ENCODE assay signal across 1 cellular context in the genomic region with DNA sequence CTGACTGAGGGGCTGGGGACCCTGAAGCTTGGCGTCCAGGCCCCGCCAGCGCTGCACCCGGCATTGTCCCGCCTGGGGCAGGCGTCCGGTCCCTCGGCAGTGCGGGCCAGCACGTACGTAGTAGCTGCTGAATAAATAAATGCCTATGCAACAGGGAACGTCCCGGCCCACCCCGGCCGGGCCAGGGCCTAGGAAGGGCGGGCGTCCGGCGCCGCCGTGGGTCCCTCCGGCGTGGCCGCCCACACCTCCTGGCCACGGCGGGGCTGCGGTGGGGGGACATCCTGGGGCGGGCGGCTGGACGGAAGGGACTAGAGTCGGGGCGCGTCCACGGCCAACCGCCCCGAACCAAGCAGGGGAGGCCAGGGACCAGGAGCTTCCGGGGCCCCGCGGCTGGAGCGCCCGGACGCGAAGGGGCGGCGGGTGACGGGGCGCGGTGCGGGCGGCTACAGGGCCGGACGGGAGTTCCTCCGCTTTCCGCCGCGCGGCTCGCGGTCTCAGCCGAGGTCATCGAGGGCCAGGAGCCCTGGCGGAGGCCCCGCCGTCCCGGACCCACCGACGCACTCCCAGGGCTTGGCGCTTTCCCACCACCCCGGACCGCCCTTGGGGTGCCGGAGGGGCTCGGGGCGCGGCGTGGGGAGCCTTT.
TF ChIP-seq lines count a peak whose summit lies in the region.

No MANE protein-coding gene starts in this region.

TF ChIP-seq in HepG2, 621 proteins besides CTCF, POLR2A, EP300 and RAD21 (continued from another document and continues in another):
- TF ChIP-seq, protein P1, sequence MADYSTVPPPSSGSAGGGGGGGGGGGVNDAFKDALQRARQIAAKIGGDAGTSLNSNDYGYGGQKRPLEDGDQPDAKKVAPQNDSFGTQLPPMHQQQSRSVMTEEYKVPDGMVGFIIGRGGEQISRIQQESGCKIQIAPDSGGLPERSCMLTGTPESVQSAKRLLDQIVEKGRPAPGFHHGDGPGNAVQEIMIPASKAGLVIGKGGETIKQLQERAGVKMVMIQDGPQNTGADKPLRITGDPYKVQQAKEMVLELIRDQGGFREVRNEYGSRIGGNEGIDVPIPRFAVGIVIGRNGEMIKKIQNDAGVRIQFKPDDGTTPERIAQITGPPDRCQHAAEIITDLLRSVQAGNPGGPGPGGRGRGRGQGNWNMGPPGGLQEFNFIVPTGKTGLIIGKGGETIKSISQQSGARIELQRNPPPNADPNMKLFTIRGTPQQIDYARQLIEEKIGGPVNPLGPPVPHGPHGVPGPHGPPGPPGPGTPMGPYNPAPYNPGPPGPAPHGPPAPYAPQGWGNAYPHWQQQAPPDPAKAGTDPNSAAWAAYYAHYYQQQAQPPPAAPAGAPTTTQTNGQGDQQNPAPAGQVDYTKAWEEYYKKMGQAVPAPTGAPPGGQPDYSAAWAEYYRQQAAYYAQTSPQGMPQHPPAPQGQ (CRISPR knock-in tag; IDR thresholded peaks at IDR 0.05; ENCODE audit: borderline replicate concordance) = no peak
- TF ChIP-seq, protein P2, sequence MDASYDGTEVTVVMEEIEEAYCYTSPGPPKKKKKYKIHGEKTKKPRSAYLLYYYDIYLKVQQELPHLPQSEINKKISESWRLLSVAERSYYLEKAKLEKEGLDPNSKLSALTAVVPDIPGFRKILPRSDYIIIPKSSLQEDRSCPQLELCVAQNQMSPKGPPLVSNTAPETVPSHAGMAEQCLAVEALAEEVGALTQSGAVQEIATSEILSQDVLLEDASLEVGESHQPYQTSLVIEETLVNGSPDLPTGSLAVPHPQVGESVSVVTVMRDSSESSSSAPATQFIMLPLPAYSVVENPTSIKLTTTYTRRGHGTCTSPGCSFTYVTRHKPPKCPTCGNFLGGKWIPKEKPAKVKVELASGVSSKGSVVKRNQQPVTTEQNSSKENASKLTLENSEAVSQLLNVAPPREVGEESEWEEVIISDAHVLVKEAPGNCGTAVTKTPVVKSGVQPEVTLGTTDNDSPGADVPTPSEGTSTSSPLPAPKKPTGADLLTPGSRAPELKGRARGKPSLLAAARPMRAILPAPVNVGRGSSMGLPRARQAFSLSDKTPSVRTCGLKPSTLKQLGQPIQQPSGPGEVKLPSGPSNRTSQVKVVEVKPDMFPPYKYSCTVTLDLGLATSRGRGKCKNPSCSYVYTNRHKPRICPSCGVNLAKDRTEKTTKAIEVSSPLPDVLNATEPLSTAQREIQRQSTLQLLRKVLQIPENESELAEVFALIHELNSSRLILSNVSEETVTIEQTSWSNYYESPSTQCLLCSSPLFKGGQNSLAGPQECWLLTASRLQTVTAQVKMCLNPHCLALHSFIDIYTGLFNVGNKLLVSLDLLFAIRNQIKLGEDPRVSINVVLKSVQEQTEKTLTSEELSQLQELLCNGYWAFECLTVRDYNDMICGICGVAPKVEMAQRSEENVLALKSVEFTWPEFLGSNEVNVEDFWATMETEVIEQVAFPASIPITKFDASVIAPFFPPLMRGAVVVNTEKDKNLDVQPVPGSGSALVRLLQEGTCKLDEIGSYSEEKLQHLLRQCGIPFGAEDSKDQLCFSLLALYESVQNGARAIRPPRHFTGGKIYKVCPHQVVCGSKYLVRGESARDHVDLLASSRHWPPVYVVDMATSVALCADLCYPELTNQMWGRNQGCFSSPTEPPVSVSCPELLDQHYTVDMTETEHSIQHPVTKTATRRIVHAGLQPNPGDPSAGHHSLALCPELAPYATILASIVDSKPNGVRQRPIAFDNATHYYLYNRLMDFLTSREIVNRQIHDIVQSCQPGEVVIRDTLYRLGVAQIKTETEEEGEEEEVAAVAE (CRISPR knock-in tag; IDR thresholded peaks at IDR 0.05; ENCODE audit: borderline replicate concordance) = 0 out of 2 replicates have a peak, but pooled peaks have one; percentile 11
- TF ChIP-seq ZNF468 (CRISPR knock-in tag; IDR thresholded peaks at IDR 0.05) (no peak), HNRNPH1 (optimal IDR thresholded peaks at IDR 0.05; ENCODE audit: low read depth, low read length) (no peak), KLF16 (CRISPR knock-in tag; IDR thresholded peaks at IDR 0.05) (peak in 1 of 2 experiments; percentile 49; a peak in 1 of 4 replicates), PRMT3 (CRISPR knock-in tag; IDR thresholded peaks at IDR 0.05; ENCODE audit: borderline replicate concordance, low read depth) (no peak), ZNF564 (CRISPR knock-in tag; IDR thresholded peaks at IDR 0.05) (0 out of 2 replicates have a peak, but pooled peaks have one; percentile 17), CREB1 (IDR thresholded peaks at IDR 0.05) (no peak), CREB1 (CRISPR knock-in tag; IDR thresholded peaks at IDR 0.05) (no peak), NCOA1 (CRISPR knock-in tag; IDR thresholded peaks at IDR 0.05) (peak; percentile 17; the same call in 1 of the 2 replicates), MYNN (CRISPR knock-in tag; IDR thresholded peaks at IDR 0.05; ENCODE audit: low read depth) (0 out of 2 replicates have a peak, but pooled peaks have one; percentile 39), SAFB2 (CRISPR knock-in tag; IDR thresholded peaks at IDR 0.05; ENCODE audit: borderline replicate concordance, low read depth) (peak; percentile 66; the same call in 1 of the 2 replicates), IKZF4 (CRISPR knock-in tag; IDR thresholded peaks at IDR 0.05; ENCODE audit: borderline replicate concordance, low read depth, not compliant biosample characterization) (no peak), MATR3 (CRISPR knock-in tag; IDR thresholded peaks at IDR 0.05) (no peak), AGO2 (optimal IDR thresholded peaks at IDR 0.05; ENCODE audit: low read depth, low read length) (peak; percentile 71), KLF12 (CRISPR knock-in tag; IDR thresholded peaks at IDR 0.05; ENCODE audit: borderline replicate concordance) (no peak; the same call in 1 of the 2 replicates), TCF7L2 (IDR thresholded peaks at IDR 0.05; ENCODE audit: low read depth, low read length) (no peak), ZNF235 (CRISPR knock-in tag; IDR thresholded peaks at IDR 0.05; ENCODE audit: borderline replicate concordance) (no peak), NAIF1 (CRISPR knock-in tag; IDR thresholded peaks at IDR 0.05; ENCODE audit: borderline replicate concordance) (0 out of 2 replicates have a peak, but pooled peaks have one; percentile 17), ZBTB7B (CRISPR knock-in tag; IDR thresholded peaks at IDR 0.05) (peak; percentile 63), SALL2 (CRISPR knock-in tag; IDR thresholded peaks at IDR 0.05) (no peak), MTA1 (CRISPR knock-in tag; IDR thresholded peaks at IDR 0.05; ENCODE audit: borderline replicate concordance) (0 out of 2 replicates have a peak, but pooled peaks have one; percentile 10)
- TF ChIP-seq, protein P3, sequence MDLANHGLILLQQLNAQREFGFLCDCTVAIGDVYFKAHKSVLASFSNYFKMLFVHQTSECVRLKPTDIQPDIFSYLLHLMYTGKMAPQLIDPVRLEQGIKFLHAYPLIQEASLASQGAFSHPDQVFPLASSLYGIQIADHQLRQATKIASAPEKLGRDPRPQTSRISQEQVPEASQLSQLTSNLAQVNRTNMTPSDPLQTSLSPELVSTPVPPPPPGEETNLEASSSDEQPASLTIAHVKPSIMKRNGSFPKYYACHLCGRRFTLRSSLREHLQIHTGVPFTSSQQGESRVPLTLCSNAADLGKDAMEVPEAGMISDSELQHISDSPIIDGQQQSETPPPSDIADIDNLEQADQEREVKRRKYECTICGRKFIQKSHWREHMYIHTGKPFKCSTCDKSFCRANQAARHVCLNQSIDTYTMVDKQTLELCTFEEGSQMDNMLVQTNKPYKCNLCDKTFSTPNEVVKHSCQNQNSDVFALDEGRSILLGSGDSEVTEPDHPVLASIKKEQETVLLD (CRISPR knock-in tag; IDR thresholded peaks at IDR 0.05; ENCODE audit: low read depth) = no peak
- TF ChIP-seq, protein P4, sequence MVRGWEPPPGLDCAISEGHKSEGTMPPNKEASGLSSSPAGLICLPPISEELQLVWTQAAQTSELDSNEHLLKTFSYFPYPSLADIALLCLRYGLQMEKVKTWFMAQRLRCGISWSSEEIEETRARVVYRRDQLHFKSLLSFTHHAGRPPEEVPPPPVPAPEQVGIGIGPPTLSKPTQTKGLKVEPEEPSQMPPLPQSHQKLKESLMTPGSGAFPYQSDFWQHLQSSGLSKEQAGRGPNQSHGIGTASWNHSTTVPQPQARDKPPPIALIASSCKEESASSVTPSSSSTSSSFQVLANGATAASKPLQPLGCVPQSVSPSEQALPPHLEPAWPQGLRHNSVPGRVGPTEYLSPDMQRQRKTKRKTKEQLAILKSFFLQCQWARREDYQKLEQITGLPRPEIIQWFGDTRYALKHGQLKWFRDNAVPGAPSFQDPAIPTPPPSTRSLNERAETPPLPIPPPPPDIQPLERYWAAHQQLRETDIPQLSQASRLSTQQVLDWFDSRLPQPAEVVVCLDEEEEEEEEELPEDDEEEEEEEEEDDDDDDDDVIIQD (CRISPR knock-in tag; IDR thresholded peaks at IDR 0.05; ENCODE audit: low read depth) = 0 out of 2 replicates have a peak, but pooled peaks have one; percentile 4
- TF ChIP-seq, protein P5, sequence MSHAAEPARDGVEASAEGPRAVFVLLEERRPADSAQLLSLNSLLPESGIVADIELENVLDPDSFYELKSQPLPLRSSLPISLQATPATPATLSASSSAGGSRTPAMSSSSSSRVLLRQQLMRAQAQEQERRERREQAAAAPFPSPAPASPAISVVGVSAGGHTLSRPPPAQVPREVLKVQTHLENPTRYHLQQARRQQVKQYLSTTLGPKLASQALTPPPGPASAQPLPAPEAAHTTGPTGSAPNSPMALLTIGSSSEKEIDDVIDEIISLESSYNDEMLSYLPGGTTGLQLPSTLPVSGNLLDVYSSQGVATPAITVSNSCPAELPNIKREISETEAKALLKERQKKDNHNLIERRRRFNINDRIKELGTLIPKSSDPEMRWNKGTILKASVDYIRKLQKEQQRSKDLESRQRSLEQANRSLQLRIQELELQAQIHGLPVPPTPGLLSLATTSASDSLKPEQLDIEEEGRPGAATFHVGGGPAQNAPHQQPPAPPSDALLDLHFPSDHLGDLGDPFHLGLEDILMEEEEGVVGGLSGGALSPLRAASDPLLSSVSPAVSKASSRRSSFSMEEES (CRISPR knock-in tag; IDR thresholded peaks at IDR 0.05) = peak; percentile 32; the same call in 1 of the 2 replicates
- TF ChIP-seq, protein P6, sequence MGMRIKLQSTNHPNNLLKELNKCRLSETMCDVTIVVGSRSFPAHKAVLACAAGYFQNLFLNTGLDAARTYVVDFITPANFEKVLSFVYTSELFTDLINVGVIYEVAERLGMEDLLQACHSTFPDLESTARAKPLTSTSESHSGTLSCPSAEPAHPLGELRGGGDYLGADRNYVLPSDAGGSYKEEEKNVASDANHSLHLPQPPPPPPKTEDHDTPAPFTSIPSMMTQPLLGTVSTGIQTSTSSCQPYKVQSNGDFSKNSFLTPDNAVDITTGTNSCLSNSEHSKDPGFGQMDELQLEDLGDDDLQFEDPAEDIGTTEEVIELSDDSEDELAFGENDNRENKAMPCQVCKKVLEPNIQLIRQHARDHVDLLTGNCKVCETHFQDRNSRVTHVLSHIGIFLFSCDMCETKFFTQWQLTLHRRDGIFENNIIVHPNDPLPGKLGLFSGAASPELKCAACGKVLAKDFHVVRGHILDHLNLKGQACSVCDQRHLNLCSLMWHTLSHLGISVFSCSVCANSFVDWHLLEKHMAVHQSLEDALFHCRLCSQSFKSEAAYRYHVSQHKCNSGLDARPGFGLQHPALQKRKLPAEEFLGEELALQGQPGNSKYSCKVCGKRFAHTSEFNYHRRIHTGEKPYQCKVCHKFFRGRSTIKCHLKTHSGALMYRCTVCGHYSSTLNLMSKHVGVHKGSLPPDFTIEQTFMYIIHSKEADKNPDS (CRISPR knock-in tag; IDR thresholded peaks at IDR 0.05) = no peak
- TF ChIP-seq, protein P7, sequence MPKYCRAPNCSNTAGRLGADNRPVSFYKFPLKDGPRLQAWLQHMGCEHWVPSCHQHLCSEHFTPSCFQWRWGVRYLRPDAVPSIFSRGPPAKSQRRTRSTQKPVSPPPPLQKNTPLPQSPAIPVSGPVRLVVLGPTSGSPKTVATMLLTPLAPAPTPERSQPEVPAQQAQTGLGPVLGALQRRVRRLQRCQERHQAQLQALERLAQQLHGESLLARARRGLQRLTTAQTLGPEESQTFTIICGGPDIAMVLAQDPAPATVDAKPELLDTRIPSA (CRISPR knock-in tag; IDR thresholded peaks at IDR 0.05; ENCODE audit: borderline replicate concordance) = no peak
- TF ChIP-seq, protein P8, sequence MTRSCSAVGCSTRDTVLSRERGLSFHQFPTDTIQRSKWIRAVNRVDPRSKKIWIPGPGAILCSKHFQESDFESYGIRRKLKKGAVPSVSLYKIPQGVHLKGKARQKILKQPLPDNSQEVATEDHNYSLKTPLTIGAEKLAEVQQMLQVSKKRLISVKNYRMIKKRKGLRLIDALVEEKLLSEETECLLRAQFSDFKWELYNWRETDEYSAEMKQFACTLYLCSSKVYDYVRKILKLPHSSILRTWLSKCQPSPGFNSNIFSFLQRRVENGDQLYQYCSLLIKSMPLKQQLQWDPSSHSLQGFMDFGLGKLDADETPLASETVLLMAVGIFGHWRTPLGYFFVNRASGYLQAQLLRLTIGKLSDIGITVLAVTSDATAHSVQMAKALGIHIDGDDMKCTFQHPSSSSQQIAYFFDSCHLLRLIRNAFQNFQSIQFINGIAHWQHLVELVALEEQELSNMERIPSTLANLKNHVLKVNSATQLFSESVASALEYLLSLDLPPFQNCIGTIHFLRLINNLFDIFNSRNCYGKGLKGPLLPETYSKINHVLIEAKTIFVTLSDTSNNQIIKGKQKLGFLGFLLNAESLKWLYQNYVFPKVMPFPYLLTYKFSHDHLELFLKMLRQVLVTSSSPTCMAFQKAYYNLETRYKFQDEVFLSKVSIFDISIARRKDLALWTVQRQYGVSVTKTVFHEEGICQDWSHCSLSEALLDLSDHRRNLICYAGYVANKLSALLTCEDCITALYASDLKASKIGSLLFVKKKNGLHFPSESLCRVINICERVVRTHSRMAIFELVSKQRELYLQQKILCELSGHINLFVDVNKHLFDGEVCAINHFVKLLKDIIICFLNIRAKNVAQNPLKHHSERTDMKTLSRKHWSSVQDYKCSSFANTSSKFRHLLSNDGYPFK (CRISPR knock-in tag; IDR thresholded peaks at IDR 0.05; ENCODE audit: borderline replicate concordance) = no peak
- TF ChIP-seq, protein P9, sequence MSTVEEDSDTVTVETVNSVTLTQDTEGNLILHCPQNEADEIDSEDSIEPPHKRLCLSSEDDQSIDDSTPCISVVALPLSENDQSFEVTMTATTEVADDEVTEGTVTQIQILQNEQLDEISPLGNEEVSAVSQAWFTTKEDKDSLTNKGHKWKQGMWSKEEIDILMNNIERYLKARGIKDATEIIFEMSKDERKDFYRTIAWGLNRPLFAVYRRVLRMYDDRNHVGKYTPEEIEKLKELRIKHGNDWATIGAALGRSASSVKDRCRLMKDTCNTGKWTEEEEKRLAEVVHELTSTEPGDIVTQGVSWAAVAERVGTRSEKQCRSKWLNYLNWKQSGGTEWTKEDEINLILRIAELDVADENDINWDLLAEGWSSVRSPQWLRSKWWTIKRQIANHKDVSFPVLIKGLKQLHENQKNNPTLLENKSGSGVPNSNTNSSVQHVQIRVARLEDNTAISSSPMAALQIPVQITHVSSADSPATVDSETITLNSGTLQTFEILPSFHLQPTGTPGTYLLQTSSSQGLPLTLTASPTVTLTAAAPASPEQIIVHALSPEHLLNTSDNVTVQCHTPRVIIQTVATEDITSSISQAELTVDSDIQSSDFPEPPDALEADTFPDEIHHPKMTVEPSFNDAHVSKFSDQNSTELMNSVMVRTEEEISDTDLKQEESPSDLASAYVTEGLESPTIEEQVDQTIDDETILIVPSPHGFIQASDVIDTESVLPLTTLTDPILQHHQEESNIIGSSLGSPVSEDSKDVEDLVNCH (CRISPR knock-in tag; IDR thresholded peaks at IDR 0.05) = no peak
- TF ChIP-seq, protein P10, sequence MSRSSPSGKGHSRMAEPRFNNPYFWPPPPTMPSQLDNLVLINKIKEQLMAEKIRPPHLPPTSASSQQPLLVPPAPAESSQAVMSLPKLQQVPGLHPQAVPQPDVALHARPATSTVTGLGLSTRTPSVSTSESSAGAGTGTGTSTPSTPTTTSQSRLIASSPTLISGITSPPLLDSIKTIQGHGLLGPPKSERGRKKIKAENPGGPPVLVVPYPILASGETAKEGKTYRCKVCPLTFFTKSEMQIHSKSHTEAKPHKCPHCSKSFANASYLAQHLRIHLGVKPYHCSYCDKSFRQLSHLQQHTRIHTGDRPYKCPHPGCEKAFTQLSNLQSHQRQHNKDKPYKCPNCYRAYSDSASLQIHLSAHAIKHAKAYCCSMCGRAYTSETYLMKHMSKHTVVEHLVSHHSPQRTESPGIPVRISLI (CRISPR knock-in tag; IDR thresholded peaks at IDR 0.05; ENCODE audit: borderline replicate concordance) = 0 out of 2 replicates have a peak, but pooled peaks have one; percentile 36
